8 cellular contexts compared by ENCODE assay signal in genomic region chr18:5309888-5310470, GRCh38. TPM values are rescaled to one million over a fixed set of nuclear protein-coding genes. Genes with fewer than 3 reads are reported as not detected.
DNase-seq lines count a peak whose midpoint lies in the region; ATAC-seq and TF ChIP-seq lines count a peak whose summit lies in the region.

No MANE protein-coding gene starts in this region.

- H3K27ac ChIP-seq in lung (ENCODE audit: low read depth in 1 of 2, low read length in 1 of 2) = peak overlapping the region in 1 of 2 donors; percentile 17

- no peak for TF ChIP-seq CTCF in lung (IDR thresholded peaks at IDR 0.05; ENCODE audit: control extremely low read depth, extremely low read depth)

- DNase-seq in stimulated activated CD4-positive, alpha-beta T cell treated with anti-CD3 and anti-CD28 coated beads, Interleukin-15, amount 100 ng/mL, for 24 hours = peak; percentile 14
- DNase-seq in stimulated activated CD4-positive, alpha-beta T cell treated with anti-CD3 and anti-CD28 coated beads, Interleukin-2, amount 100 ng/mL, for 24 hours = no peak
- DNase-seq in SIG-M5 treated with dmso at 0.1 percent for 504 hours (lab: John Stamatoyannopoulos, UW; ENCODE audit: unreplicated experiment) (peak; percentile 87), lung (ENCODE audit: low spot score) (no peak), DMS53 (lab: John Stamatoyannopoulos, UW) (no peak), NCI-H510A (lab: John Stamatoyannopoulos, UW) (no peak), KBM-7 (no peak)

- H3K27me3 ChIP-seq in lung (ENCODE audit: control insufficient read depth, insufficient read depth) = no peaks in the 10 kb centered on the region

- H3K4me1 ChIP-seq in lung (ENCODE audit: control insufficient read depth in 2 of 2, insufficient read depth in 2 of 2, low read length in 2 of 2) = no peaks in the 10 kb centered on the region

- 33 to 37% methylated on average over 5 of the region's 5 CpGs for WGBS in lung, 2 donors

- no peak overlapping the region for H3K4me3 ChIP-seq in lung

- H3K9me3 ChIP-seq in lung (ENCODE audit: control insufficient read depth in 2 of 2, insufficient read depth in 1 of 2, low read length in 1 of 2) = no peaks in the 10 kb centered on the region

- in situ Hi-C loops in KBM-7 (cut with MboI; ENCODE audit: low pct_unique_long_range_greater_than_20kb, low sequenced_read_pairs) = no loop called here

- ATAC-seq in HG03060 (IDR thresholded peaks at IDR 0.05; ENCODE audit: low read depth, unreplicated experiment) = peak; percentile 90
- peak; percentile 53 for ATAC-seq in lung (ENCODE audit: insufficient read depth, low FRiP score)

- no peaks in the 10 kb centered on the region for H3K36me3 ChIP-seq in lung (ENCODE audit: control insufficient read depth in 2 of 2, insufficient read depth in 2 of 2, low read length in 2 of 2)

RNA-seq across cellular contexts. Expression of gene ZBTB14, which starts 14.5 kb away (rescaled TPM):
- 10 to 100 TPM; 11.1 to 14.9 TPM for total RNA-seq in lung
- 1 to 10 TPM; 6.1 to 7.2 TPM for polyA plus RNA-seq in lung

Comparison
In these comparisons a context has a peak if more than half of its experiments do, and no peak if none do; other contexts are left out.
1. DNase-seq: peak in stimulated activated CD4-positive, alpha-beta T cell treated with anti-CD3 and anti-CD28 coated beads, Interleukin-15, amount 100 ng/mL, for 24 hours (single experiment) and SIG-M5 treated with dmso at 0.1 percent for 504 hours (single experiment); none in stimulated activated CD4-positive, alpha-beta T cell treated with anti-CD3 and anti-CD28 coated beads, Interleukin-2, amount 100 ng/mL, for 24 hours (0 of 2), lung (single experiment), DMS53 (single experiment), NCI-H510A (single experiment) and KBM-7 (single experiment).